10 cellular contexts compared by ENCODE assay signal in the genomic region with DNA sequence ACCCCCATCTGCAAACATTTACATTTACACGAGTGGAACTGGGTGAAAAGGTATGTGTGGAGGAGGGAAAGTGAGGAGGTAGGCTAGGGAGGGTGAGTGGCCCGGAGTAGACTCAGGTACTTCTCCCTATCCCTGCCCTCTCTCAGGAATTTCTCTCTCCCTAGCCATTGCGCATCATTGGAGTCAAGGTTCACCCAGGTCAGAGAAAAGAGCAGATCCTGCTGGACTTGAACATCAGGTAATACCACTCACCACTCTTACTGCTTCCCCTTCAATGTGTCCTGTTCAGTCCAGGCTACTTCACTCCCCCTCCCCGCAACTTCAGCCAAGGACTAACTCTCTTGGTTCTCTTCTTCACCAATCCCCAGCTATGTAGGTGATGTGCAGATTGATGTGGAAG. TPM values are rescaled to one million over a fixed set of nuclear protein-coding genes. Genes with fewer than 3 reads are reported as not detected.
DNase-seq lines count a peak whose midpoint lies in the region; ATAC-seq and TF ChIP-seq lines count a peak whose summit lies in the region.
"Had no signal": no experiment of that assay in that cellular context is flagged by ENCODE, and none has a peak within 500 bp of the region (broad histone marks: within the 10 kb centered on the region; RNA-seq: fewer than 3 reads in every experiment).

No MANE protein-coding gene starts in this region.

- POLR2A ChIA-PET in activated CD4-positive, alpha-beta memory T cell treated with anti-CD3 and anti-CD28 coated beads for 36 hours (lab: Charles Lee) = no interaction called here

- H3F3A ChIP-seq in smooth muscle cell (ENCODE audit: low read depth) = peaks cover 14% of the 10 kb centered on the region

- H3K27ac Mint-ChIP-seq in activated T-cell treated with anti-CD3 and anti-CD28 coated beads, Interleukin-2, amount 50 U/mL, for 72 hours = no peak overlapping the region
- H3K27ac Mint-ChIP-seq in activated CD4-positive, alpha-beta memory T cell treated with anti-CD3 and anti-CD28 coated beads for 36 hours = peak overlapping the region; percentile 11
- peak overlapping the region; percentile 94 to 98 (median 97) for H3K27ac Mint-ChIP-seq in immature natural killer cell

- H3K79me2 ChIP-seq in smooth muscle cell (ENCODE audit: low read depth) = peaks cover 14% of the 10 kb centered on the region

- H3K27ac ChIP-seq in thoracic aorta (peak overlapping the region; percentile 83), smooth muscle cell (ENCODE audit: low read depth) (no peak overlapping the region)
- H3K27ac ChIP-seq: hepatocyte had no signal

- intact Hi-C loops in activated CD4-positive, alpha-beta memory T cell treated with anti-CD3 and anti-CD28 coated beads for 36 hours (cut with micrococcal nuclease) = no loop called here

- DNase-seq in activated T-cell treated with anti-CD3 and anti-CD28 coated beads, Interleukin-2, amount 50 U/mL, for 72 hours = no peak
- no peak for DNase-seq in activated T-cell treated with anti-CD3 and anti-CD28 coated beads, Interleukin-2, amount 50 U/mL, for 1 hour
- no peak for DNase-seq in activated CD4-positive, alpha-beta memory T cell treated with anti-CD3 and anti-CD28 coated beads for 36 hours
- no peak for DNase-seq in immature natural killer cell
- no peak for DNase-seq in thoracic aorta (ENCODE audit: low spot score)
- DNase-seq in activated gamma-delta T cell treated with Interleukin-2 at 50 U/mL for 16 hours = no peak
- DNase-seq in smooth muscle cell (lab: John Stamatoyannopoulos, UW; ENCODE audit: unreplicated experiment) = no peak
- DNase-seq: DMS79 had no signal

- H3K36me3 ChIP-seq in thoracic aorta (peaks cover 45% of the 10 kb centered on the region), smooth muscle cell (ENCODE audit: low read depth) (no peaks in the 10 kb centered on the region)

- no peak overlapping the region for H3K9ac ChIP-seq in smooth muscle cell (ENCODE audit: low read depth)

- H3K4me3 Mint-ChIP-seq in activated T-cell treated with anti-CD3 and anti-CD28 coated beads, Interleukin-2, amount 50 U/mL, for 72 hours = peak overlapping the region; percentile 97 to 98
- H3K4me3 Mint-ChIP-seq in activated CD4-positive, alpha-beta memory T cell treated with anti-CD3 and anti-CD28 coated beads for 36 hours = no peak overlapping the region
- H3K4me3 Mint-ChIP-seq in immature natural killer cell = peak overlapping the region; percentile 52 to 98 (median 97)

- no peaks in the 10 kb centered on the region for H3K27me3 ChIP-seq in thoracic aorta (replicated peaks; ENCODE audit: insufficient read depth)
- no peaks in the 10 kb centered on the region for H3K27me3 ChIP-seq in smooth muscle cell (ENCODE audit: low read depth)
- H3K27me3 ChIP-seq: hepatocyte had no signal

- CTCF ChIA-PET in activated CD4-positive, alpha-beta memory T cell treated with anti-CD3 and anti-CD28 coated beads for 36 hours (lab: Charles Lee) = interaction anchor here (1.0 to 7.8 kb wide), 3 partner anchors 21 to 58 kb away, joined by 3 to 118 read pairs (median 3); a partner anchor contains a TSS

- H3K4me1 Mint-ChIP-seq in activated T-cell treated with anti-CD3 and anti-CD28 coated beads, Interleukin-2, amount 50 U/mL, for 72 hours (ENCODE audit: low read depth) = peaks cover 72% of the 10 kb centered on the region
- H3K4me1 Mint-ChIP-seq in activated CD4-positive, alpha-beta memory T cell treated with anti-CD3 and anti-CD28 coated beads for 36 hours (ENCODE audit: low read depth) = peaks cover 61% of the 10 kb centered on the region
- peaks cover 50 to 58% of the 10 kb centered on the region in 2 donors for H3K4me1 Mint-ChIP-seq in immature natural killer cell

- TF ChIP-seq CTCF in thoracic aorta (IDR thresholded peaks at IDR 0.05) (no peak), smooth muscle cell (IDR thresholded peaks at IDR 0.05; ENCODE audit: borderline replicate concordance, insufficient read depth, poor library complexity, severe bottlenecking) (no peak)

- WGBS in smooth muscle cell (ENCODE audit: low lambda C conversion rate) = 92% methylated on average over 4 of the region's 4 CpGs

- H3K36me3 Mint-ChIP-seq in activated T-cell treated with anti-CD3 and anti-CD28 coated beads, Interleukin-2, amount 50 U/mL, for 72 hours (ENCODE audit: insufficient read depth in 2 of 2) = peaks cover 26 to 37% of the 10 kb centered on the region in 2 donors
- peaks cover 53% of the 10 kb centered on the region for H3K36me3 Mint-ChIP-seq in activated CD4-positive, alpha-beta memory T cell treated with anti-CD3 and anti-CD28 coated beads for 36 hours
- peaks cover 25 to 45% (median 30%) of the 10 kb centered on the region in 3 donors for H3K36me3 Mint-ChIP-seq in immature natural killer cell

- H4K20me1 ChIP-seq in smooth muscle cell (ENCODE audit: low read depth) = no peaks in the 10 kb centered on the region

- H3K4me2 ChIP-seq in smooth muscle cell = no peak overlapping the region

- no peak overlapping the region for H2AFZ ChIP-seq in smooth muscle cell (ENCODE audit: low read depth)
- H2AFZ ChIP-seq: hepatocyte had no signal

- H3K9me3 ChIP-seq in thoracic aorta (no peaks in the 10 kb centered on the region), smooth muscle cell (replicated peaks; ENCODE audit: low read depth) (no peaks in the 10 kb centered on the region)

- H3K4me1 ChIP-seq in thoracic aorta (ENCODE audit: control insufficient read depth in 1 of 2, low read depth in 2 of 2) (peaks cover 21 to 31% of the 10 kb centered on the region in 2 donors), smooth muscle cell (ENCODE audit: low read depth) (peaks cover 21% of the 10 kb centered on the region)

- no peak for ATAC-seq in activated T-cell treated with anti-CD3 and anti-CD28 coated beads, Interleukin-2, amount 50 U/mL, for 72 hours (replicated peaks in 1 of 2)
- ATAC-seq in thoracic aorta (ENCODE audit: insufficient number of reproducible peaks, low FRiP score, low read depth) = no peak
- ATAC-seq in GM18502 (IDR thresholded peaks at IDR 0.05; ENCODE audit: poor library complexity, unreplicated experiment) = no peak

- no peaks in the 10 kb centered on the region for H3K27me3 Mint-ChIP-seq in activated T-cell treated with anti-CD3 and anti-CD28 coated beads, Interleukin-2, amount 50 U/mL, for 72 hours (ENCODE audit: low read depth)
- no peaks in the 10 kb centered on the region for H3K27me3 Mint-ChIP-seq in activated CD4-positive, alpha-beta memory T cell treated with anti-CD3 and anti-CD28 coated beads for 36 hours
- peaks cover 10 to 21% (median 11%) of the 10 kb centered on the region in 3 donors for H3K27me3 Mint-ChIP-seq in immature natural killer cell (ENCODE audit: low read depth in 3 of 3)

- H3K4me3 ChIP-seq in thoracic aorta = no peak overlapping the region
- no peak overlapping the region for H3K4me3 ChIP-seq in smooth muscle cell
- H3K4me3 ChIP-seq: hepatocyte had no signal

- H3K9me3 Mint-ChIP-seq in activated T-cell treated with anti-CD3 and anti-CD28 coated beads, Interleukin-2, amount 50 U/mL, for 72 hours = no peaks in the 10 kb centered on the region
- H3K9me3 Mint-ChIP-seq in activated CD4-positive, alpha-beta memory T cell treated with anti-CD3 and anti-CD28 coated beads for 36 hours = no peaks in the 10 kb centered on the region
- H3K9me3 Mint-ChIP-seq in immature natural killer cell = no peaks in the 10 kb centered on the region

RNA-seq across cellular contexts. Expression of a gene that starts 2.8 kb away (rescaled TPM):
- total RNA-seq in activated T-cell treated with anti-CD3 and anti-CD28 coated beads, Interleukin-2, amount 50 U/mL, for 72 hours = 10 to 100 TPM; 74.6 to 84.6 TPM
- 100 to 1,000 TPM; 142 to 146 TPM for total RNA-seq in activated CD4-positive, alpha-beta memory T cell treated with anti-CD3 and anti-CD28 coated beads for 36 hours
- polyA plus RNA-seq in immature natural killer cell (100 to 1,000 TPM; 217 to 502 (median 273) TPM), smooth muscle cell (69.5 and 77.0 TPM in 2 replicates)
- total RNA-seq in thoracic aorta (100 to 1,000 TPM; 113 to 128 TPM), smooth muscle cell (76.0 and 87.7 TPM in 2 replicates)

RNA-seq across cellular contexts. Expression of a gene that starts 12.8 kb away (rescaled TPM):
- 10 to 100 TPM in 1 of 2 donors, 1 to 10 TPM in 1; 7.4 to 11.8 TPM for total RNA-seq in activated T-cell treated with anti-CD3 and anti-CD28 coated beads, Interleukin-2, amount 50 U/mL, for 72 hours
- total RNA-seq in activated CD4-positive, alpha-beta memory T cell treated with anti-CD3 and anti-CD28 coated beads for 36 hours = 1 to 10 TPM; 5.1 to 7.2 TPM
- polyA plus RNA-seq in immature natural killer cell (1 to 10 TPM in 2 of 3 donors, under 1 TPM in 1; 0.86 to 4.2 (median 1.3) TPM), smooth muscle cell (2.8 TPM in 2 replicates)
- total RNA-seq in thoracic aorta (1 to 10 TPM; 4.1 to 7.1 TPM), smooth muscle cell (1.9 and 6.7 TPM in 2 replicates)

RNA-seq across cellular contexts. Expression of a gene that starts 14.4 kb away (rescaled TPM):
- total RNA-seq in activated T-cell treated with anti-CD3 and anti-CD28 coated beads, Interleukin-2, amount 50 U/mL, for 72 hours = 1,000 to 10,000 TPM; 5,172 to 5,269 TPM
- 1,000 to 10,000 TPM; 5,210 to 5,251 TPM for total RNA-seq in activated CD4-positive, alpha-beta memory T cell treated with anti-CD3 and anti-CD28 coated beads for 36 hours
- polyA plus RNA-seq in immature natural killer cell = 1,000 to 10,000 TPM; 2,591 to 7,233 (median 3,803) TPM
- 1,000 to 10,000 TPM in 1 of 2 donors, 100 to 1,000 TPM in 1; 923 to 1,490 TPM for total RNA-seq in thoracic aorta
- total RNA-seq in smooth muscle cell = 2,929 and 3,246 TPM in 2 replicates
- 2,414 and 2,571 TPM in 2 replicates for polyA plus RNA-seq in smooth muscle cell

RNA-seq across cellular contexts. Expression of a gene that starts 21.5 kb away (rescaled TPM):
- 100 to 1,000 TPM in 1 of 2 donors, 10 to 100 TPM in 1; 96.3 to 111 TPM for total RNA-seq in activated T-cell treated with anti-CD3 and anti-CD28 coated beads, Interleukin-2, amount 50 U/mL, for 72 hours
- total RNA-seq in activated CD4-positive, alpha-beta memory T cell treated with anti-CD3 and anti-CD28 coated beads for 36 hours = 10 to 100 TPM; 63.8 to 70.8 TPM
- polyA plus RNA-seq in immature natural killer cell = 10 to 100 TPM in 1 of 3 donors, 1 to 10 TPM in 2; 1.5 to 12.9 (median 9.3) TPM
- 10 to 100 TPM; 17.1 to 19.1 TPM for total RNA-seq in thoracic aorta
- 44.5 and 59.0 TPM in 2 replicates for total RNA-seq in smooth muscle cell
- 107 and 121 TPM in 2 replicates for polyA plus RNA-seq in smooth muscle cell

RNA-seq across cellular contexts. Expression of a gene that starts 26.5 kb away (rescaled TPM):
- total RNA-seq in activated T-cell treated with anti-CD3 and anti-CD28 coated beads, Interleukin-2, amount 50 U/mL, for 72 hours = 100 to 1,000 TPM; 226 to 265 TPM
- 100 to 1,000 TPM; 399 to 410 TPM for total RNA-seq in activated CD4-positive, alpha-beta memory T cell treated with anti-CD3 and anti-CD28 coated beads for 36 hours
- polyA plus RNA-seq in immature natural killer cell = 100 to 1,000 TPM; 192 to 222 (median 214) TPM
- total RNA-seq in thoracic aorta = 100 to 1,000 TPM in 1 of 2 donors, 10 to 100 TPM in 1; 53.2 to 111 TPM
- 88.6 and 118 TPM in 2 replicates for total RNA-seq in smooth muscle cell
- polyA plus RNA-seq in smooth muscle cell = 99.8 and 113 TPM in 2 replicates
